In genomic region chr7:1369856-1370657, GRCh38 we compare ENCODE assay signal across 1 cellular context.
TF ChIP-seq lines count a peak whose summit lies in the region.

No MANE protein-coding gene starts in this region.

TF ChIP-seq in GM23338, 12 proteins besides CTCF, POLR2A, EP300 and RAD21 (continued from another document):
- TF ChIP-seq POLR2AphosphoS5 (IDR thresholded peaks at IDR 0.05; ENCODE audit: low read depth) (no peak), STAT1 (IDR thresholded peaks at IDR 0.05; ENCODE audit: unreplicated experiment) (no peak), JUNB (IDR thresholded peaks at IDR 0.05; ENCODE audit: unreplicated experiment) (no peak), CREB1 (CRISPR knock-in tag; IDR thresholded peaks at IDR 0.05; ENCODE audit: low read depth) (no peak), REST (IDR thresholded peaks at IDR 0.05; ENCODE audit: unreplicated experiment) (no peak)
TF ChIP-seq in GM23338: peak in this region for 0.
